8 cellular contexts compared by ENCODE assay signal in genomic region chr19:4399871-4400768, GRCh38. TPM values are rescaled to one million over a fixed set of nuclear protein-coding genes. Genes with fewer than 3 reads are reported as not detected.
A peak's percentile ranks its signal among the peaks of the same experiment; 100 is the strongest.
DNase-seq lines count a peak whose midpoint lies in the region; FAIRE-seq and TF ChIP-seq lines count a peak whose summit lies in the region.

Gene SH3GL1, minus strand, starts transcription at chr19:4400547. Its CDS starts 179 bp downstream, at chr19:4400368.

- H3K14ac ChIP-seq in H1 (ENCODE audit: insufficient read length) = no peak within 1 kb of the TSS

- H2AK5ac ChIP-seq in H1 (ENCODE audit: low read depth, low read length) (peak within 1 kb of the TSS; percentile 59; the same call in 1 of the 2 replicates), mesendoderm (ENCODE audit: low read length) (no peak within 1 kb of the TSS)

- CTCF ChIA-PET in activated CD8-positive, alpha-beta memory T cell treated with anti-CD3 and anti-CD28 coated beads for 36 hours (lab: Charles Lee) = interaction anchor here (0.6 to 3.2 kb wide), 11 partner anchors 9 to 59 kb away, joined by 3 to 44 read pairs (median 4); no protein-coding TSS in a partner anchor
- CTCF ChIA-PET in H1 (lab: Charles Lee; ENCODE audit: partially characterized antibody) = interaction anchor here (0.6 to 3.3 kb wide), 22 partner anchors 8 to 903 kb away, joined by 3 to 38 read pairs (median 4); no protein-coding TSS in a partner anchor

- H3K79me2 ChIP-seq in H1 (ENCODE audit: control insufficient read depth in 1 of 2, insufficient read depth in 2 of 2, low read length in 2 of 2) = peaks cover 29 to 72% of the 10 kb centered on the region in 2 experiments
- H3K79me2 ChIP-seq in mesendoderm (ENCODE audit: control insufficient read depth, insufficient read depth, low read length) = peaks cover 52% of the 10 kb centered on the region

- no peak within 1 kb of the TSS for H2BK20ac ChIP-seq in H1 (ENCODE audit: low read length)

- H4K5ac ChIP-seq in H1 (ENCODE audit: insufficient read length, low read depth, low read length) (no peak within 1 kb of the TSS), mesendoderm (ENCODE audit: low read length) (no peak within 1 kb of the TSS)

- H2BK15ac ChIP-seq in H1 (ENCODE audit: low read length) = no peak within 1 kb of the TSS
- H2BK15ac ChIP-seq in mesendoderm (replicated peaks; ENCODE audit: low read depth) = no peak within 1 kb of the TSS

- H4K20me1 ChIP-seq in H1 (replicated peaks in 1 of 2; ENCODE audit: control insufficient read depth in 1 of 2, insufficient read depth in 2 of 2, low read length in 2 of 2) = peaks cover 15 to 22% of the 10 kb centered on the region in 2 experiments

- peak within 1 kb of the TSS; percentile 85; the same call in 1 of the 2 replicates for H2BK12ac ChIP-seq in H1 (ENCODE audit: low read depth, low read length)

- FAIRE-seq in H1 (lab: Jason Lieb, UNC) = no peak

- TF ChIP-seq RAD21 in H1 (IDR thresholded peaks at IDR 0.05 in 1 of 2, conservative IDR thresholded peaks at IDR 0.05 in 1 of 2; ENCODE audit: low read depth in 2 of 2, low read length in 2 of 2) = peak; percentile 32 to 62; a peak in 3 of 4 replicates

- no peaks in the 10 kb centered on the region for H3K27me3 ChIP-seq in H1 (replicated peaks in 1 of 4; ENCODE audit: control insufficient read depth in 3 of 4, extremely low read depth in 1 of 4, insufficient read depth in 3 of 4, low read length in 3 of 4)
- H3K27me3 ChIP-seq in mesendoderm (ENCODE audit: insufficient read depth, low read length, poor library complexity) = no peaks in the 10 kb centered on the region

- peak in 1 of 2 experiments; percentile 57; a peak in 1 of 3 replicates for TF ChIP-seq EP300 in H1 (IDR thresholded peaks at IDR 0.05; ENCODE audit: borderline replicate concordance in 1 of 2, low read depth in 2 of 2, low read length in 2 of 2)

- peak within 1 kb of the TSS; percentile 40; the same call in 1 of the 2 replicates for H3K27ac ChIP-seq in H1 (ENCODE audit: low read depth, low read length)
- H3K27ac ChIP-seq in mesendoderm (ENCODE audit: low read depth, low read length) = no peak within 1 kb of the TSS

- peaks cover 12% of the 10 kb centered on the region for H3K23me2 ChIP-seq in H1 (ENCODE audit: low read depth, low read length)

- H3K36me3 ChIP-seq in H1 (ENCODE audit: control insufficient read depth in 2 of 4, insufficient read depth in 4 of 4, low read length in 3 of 4) (peaks cover 0 to 2% (median 0%) of the 10 kb centered on the region in 4 experiments; a peak in 2 of 8 replicates), mesendoderm (ENCODE audit: control insufficient read depth, insufficient read depth, low read length) (peaks cover 1% of the 10 kb centered on the region)

- H3K4me2 ChIP-seq in H1 (ENCODE audit: insufficient read depth in 1 of 2, low read depth in 2 of 2, low read length in 2 of 2) (peak within 1 kb of the TSS; percentile 94 to 98), mesendoderm (ENCODE audit: low read length) (peak within 1 kb of the TSS; percentile 99)

- DNase-seq in COLO829 (ENCODE audit: low spot score) = peak; percentile 91
- peak; percentile 96 for DNase-seq in GM20000 (ENCODE audit: low spot score)
- peak; percentile 85 for DNase-seq in HT-29 (ENCODE audit: low spot score)
- DNase-seq in NK-92 (lab: John Stamatoyannopoulos, UW; ENCODE audit: unreplicated experiment) = peak; percentile 32
- DNase-seq in H1 (ENCODE audit: low read depth in 1 of 2, low spot score in 2 of 2) = peak; percentile 83 to 95
- peak; percentile 93 for DNase-seq in mesendoderm
- DNase-seq in stimulated activated CD8-positive, alpha-beta memory T cell treated with anti-CD3 and anti-CD28 coated beads, Interleukin-15, amount 100 ng/mL, for 1 hour (ENCODE audit: low read depth) = peak; percentile 82

- H2BK120ac ChIP-seq in H1 (replicated peaks; ENCODE audit: low read depth, low read length) = no peak within 1 kb of the TSS
- no peak within 1 kb of the TSS for H2BK120ac ChIP-seq in mesendoderm (ENCODE audit: low read depth, low read length)

- H3K9ac ChIP-seq in H1 (replicated peaks in 1 of 4; ENCODE audit: extremely low read depth in 1 of 4, low read depth in 3 of 4, low read length in 3 of 4) = peak within 1 kb of the TSS; percentile 61 to 94 (median 81)
- H3K9ac ChIP-seq in mesendoderm (ENCODE audit: low read length) = peak within 1 kb of the TSS; percentile 96

- peak within 1 kb of the TSS; percentile 58 to 93 (median 82) for H3K4me3 ChIP-seq in H1 (ENCODE audit: extremely low read depth in 1 of 4, insufficient read depth in 2 of 4, low read depth in 3 of 4, low read length in 4 of 4)
- H3K4me3 ChIP-seq in mesendoderm (ENCODE audit: low read length) = peak within 1 kb of the TSS; percentile 93

- no peak within 1 kb of the TSS for H2AFZ ChIP-seq in H1 (ENCODE audit: low read length)

- no peak within 1 kb of the TSS; the same call in none of the 2 replicates for H3K18ac ChIP-seq in H1 (ENCODE audit: extremely low read depth, low read length)
- H3K18ac ChIP-seq in mesendoderm (ENCODE audit: low read length) = peak within 1 kb of the TSS; percentile 85

- TF ChIP-seq CTCF in GM20000 (IDR thresholded peaks at IDR 0.05; ENCODE audit: extremely low read depth, missing control alignments) (peak; percentile 98), H1 (IDR thresholded peaks at IDR 0.05; ENCODE audit: control extremely low read depth in 1 of 3, insufficient read depth in 1 of 3, low read depth in 1 of 3, low read length in 3 of 3) (peak; percentile 92 to 99 (median 96))

- H3K79me1 ChIP-seq in H1 (ENCODE audit: low read depth, low read length) (peaks cover 23% of the 10 kb centered on the region), mesendoderm (ENCODE audit: low read length) (peaks cover 18% of the 10 kb centered on the region)

- peak within 1 kb of the TSS; percentile 79; the same call in 1 of the 2 replicates for H4K8ac ChIP-seq in H1 (ENCODE audit: extremely low read depth, insufficient read depth, low read length)
- peak within 1 kb of the TSS; percentile 60 for H4K8ac ChIP-seq in mesendoderm (ENCODE audit: low read depth, low read length)

- H3K23ac ChIP-seq in H1 (ENCODE audit: insufficient read length) (no peak within 1 kb of the TSS), mesendoderm (ENCODE audit: low read length) (peak within 1 kb of the TSS; percentile 81)

- H4K91ac ChIP-seq in H1 (replicated peaks; ENCODE audit: insufficient read length, low read length) = peak within 1 kb of the TSS; percentile 83

- TF ChIP-seq POLR2A in H1 (IDR thresholded peaks at IDR 0.05; ENCODE audit: control extremely low read depth in 1 of 2, low read depth in 2 of 2, low read length in 2 of 2) = no peak

- H3K56ac ChIP-seq in H1 (replicated peaks; ENCODE audit: insufficient read length, low read depth, low read length) (peak within 1 kb of the TSS; percentile 8), mesendoderm (ENCODE audit: low read length) (peak within 1 kb of the TSS; percentile 95)

- 1% methylated on average over 21 of the region's 96 CpGs; no CpG with 5 or more reads in 1 of the 2 experiments for WGBS in H1 (ENCODE audit: extremely low coverage in 1 of 2, insufficient coverage in 1 of 2, insufficient read length in 1 of 2, insufficient replicate concordance in 2 of 2, low coverage in 1 of 2, low lambda C conversion rate in 2 of 2, missing lambda C conversion rate in 1 of 2), 2 experiments
- no CpG with 5 or more reads among the region's 96 CpGs for WGBS in mesendoderm (ENCODE audit: extremely low coverage, insufficient coverage, low lambda C conversion rate)

- POLR2A ChIA-PET in activated CD8-positive, alpha-beta memory T cell treated with anti-CD3 and anti-CD28 coated beads for 36 hours (lab: Charles Lee) = interaction anchor here (1.0 to 1.4 kb wide), 2 partner anchors 30 to 32 kb away, joined by 5 to 6 read pairs; no protein-coding TSS in a partner anchor
- POLR2A ChIA-PET in H1 (lab: Charles Lee; ENCODE audit: partially characterized antibody) = interaction anchor here (0.6 to 49.6 kb wide), 12 partner anchors 10 to 788 kb away, joined by 3 to 1590 read pairs (median 4); partner anchors contain the start of genes STAP2 and UBXN6

- H3K4ac ChIP-seq in H1 (replicated peaks; ENCODE audit: insufficient read length, low read depth, low read length) = no peak within 1 kb of the TSS
- H3K4ac ChIP-seq in mesendoderm (ENCODE audit: low read depth, low read length) = peak within 1 kb of the TSS; percentile 77

- H2BK5ac ChIP-seq in H1 (ENCODE audit: low read depth, low read length) (peak within 1 kb of the TSS; percentile 39; the same call in 1 of the 2 replicates), mesendoderm (ENCODE audit: low read length) (peak within 1 kb of the TSS; percentile 33)

- H3K9me3 ChIP-seq in H1 (ENCODE audit: insufficient read depth in 2 of 2, low read depth in 1 of 2, low read length in 1 of 2) = no peaks in the 10 kb centered on the region

- peaks cover 0 to 9% (median 4%) of the 10 kb centered on the region in 4 experiments; a peak in 4 of 7 replicates for H3K4me1 ChIP-seq in H1 (replicated peaks in 1 of 4; ENCODE audit: control insufficient read depth in 3 of 4, insufficient read depth in 4 of 4, low read length in 3 of 4)
- H3K4me1 ChIP-seq in mesendoderm (ENCODE audit: control insufficient read depth, low read depth, low read length) = no peaks in the 10 kb centered on the region

TF ChIP-seq in H1, 55 proteins besides CTCF, POLR2A, EP300 and RAD21 (continues in another document):
- TF ChIP-seq, protein P1, sequence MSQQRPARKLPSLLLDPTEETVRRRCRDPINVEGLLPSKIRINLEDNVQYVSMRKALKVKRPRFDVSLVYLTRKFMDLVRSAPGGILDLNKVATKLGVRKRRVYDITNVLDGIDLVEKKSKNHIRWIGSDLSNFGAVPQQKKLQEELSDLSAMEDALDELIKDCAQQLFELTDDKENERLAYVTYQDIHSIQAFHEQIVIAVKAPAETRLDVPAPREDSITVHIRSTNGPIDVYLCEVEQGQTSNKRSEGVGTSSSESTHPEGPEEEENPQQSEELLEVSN (IDR thresholded peaks at IDR 0.05) = 0 out of 2 replicates have a peak, but pooled peaks have one; percentile 23
- no peak for TF ChIP-seq KDM1A (IDR thresholded peaks at IDR 0.05; ENCODE audit: borderline replicate concordance, low read length)

RNA-seq across cellular contexts. Expression of gene SH3GL1, which starts in this region (rescaled TPM):
- total RNA-seq in HT-29 (2014; rRNA removed; shearing (Covaris generic)) = 43.5 and 55.5 TPM in 2 replicates
- total RNA-seq in activated CD8-positive, alpha-beta memory T cell treated with anti-CD3 and anti-CD28 coated beads for 36 hours = 10 to 100 TPM; 37.1 to 41.5 TPM
- total RNA-seq in H1 (2021; fragmentation: NEBNext Ultra II Directional; extraction: Animal tissue kit (Norgen Biotek cat#: 25700)) = 102 TPM in 2 replicates
- 81.5 and 120 TPM in 2 replicates for polyA plus RNA-seq in H1 (2011; rRNA removed)
- 72.0 TPM for polyA plus RNA-seq in H1 (2011; cell fraction: cytosol; rRNA removed)
- 90.4 TPM for polyA plus RNA-seq in H1 (2011; cell fraction: nucleus; rRNA removed)
- polyA plus RNA-seq in H1 (2012, experiment 1 of 2) = 57.4 to 81.4 TPM (median 79.5 TPM) in 4 replicates
- polyA plus RNA-seq in H1 (2012, experiment 2 of 2) = 84.4 TPM
- 86.5 TPM for polyA plus RNA-seq in H1 (2013, experiment 1 of 2)
- 87.7 TPM for polyA plus RNA-seq in H1 (2013, experiment 2 of 2)
- 18.0 and 18.8 TPM in 2 replicates for polyA minus RNA-seq in H1 (2011; rRNA and poly(A)+ RNA removed)
- 40.1 TPM for polyA minus RNA-seq in H1 (2011; cell fraction: cytosol; rRNA and poly(A)+ RNA removed)
- 27.2 TPM for polyA minus RNA-seq in H1 (2011; cell fraction: nucleus; rRNA and poly(A)+ RNA removed)
- 103 TPM for polyA plus RNA-seq in mesendoderm (2013, experiment 1 of 2)
- 105 TPM for polyA plus RNA-seq in mesendoderm (2013, experiment 2 of 2)

Comparison
In these comparisons a context has a peak if more than half of its experiments do, and no peak if none do; other contexts are left out.
1. DNase-seq: peak in every context shown above with its lines; median percentile 96 in GM20000; 93 in mesendoderm; 91 in COLO829; 89 in H1; 85 in HT-29; 82 in stimulated activated CD8-positive, alpha-beta memory T cell treated with anti-CD3 and anti-CD28 coated beads, Interleukin-15, amount 100 ng/mL, for 1 hour; 32 in NK-92.